In the genomic region with DNA sequence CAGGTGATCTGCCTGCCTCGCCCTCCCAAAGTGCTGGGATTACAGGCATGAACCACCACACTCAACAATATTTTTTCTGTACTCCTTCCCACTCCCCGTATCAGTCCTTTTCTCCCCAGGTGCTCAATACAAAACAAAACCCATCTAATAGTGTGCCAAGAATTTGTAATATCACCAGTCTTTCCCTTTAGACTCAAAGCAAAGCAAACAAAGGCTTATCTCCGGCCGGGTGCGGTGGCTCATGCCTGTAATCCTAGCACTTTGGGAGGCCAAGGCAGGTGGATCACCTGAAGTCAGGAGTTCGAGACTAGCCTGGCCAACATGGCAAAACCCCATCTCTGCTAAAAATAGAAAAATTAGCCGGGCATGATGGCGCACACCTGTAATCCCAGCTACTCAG, we compare ENCODE assay signal across 1 cellular context. TPM values are rescaled to one million over a fixed set of nuclear protein-coding genes. Genes with fewer than 3 reads are reported as not detected.
"Had no signal": no experiment of that assay in that cellular context is flagged by ENCODE, and none has a peak within 500 bp of the region (broad histone marks: within the 10 kb centered on the region; RNA-seq: fewer than 3 reads in every experiment).

No MANE protein-coding gene starts in this region.

RNA-seq across cellular contexts. Expression of a gene that starts 45.1 kb away (rescaled TPM):
- total RNA-seq: activated CD8-positive, alpha-beta T cell treated with anti-CD3 and anti-CD28 coated beads, Interleukin-2, amount 10 ng/mL, durations not matched to agents 7 days and 5 days had no signal
